Comparison of ENCODE assay signal across 10 cellular contexts in the genomic region with DNA sequence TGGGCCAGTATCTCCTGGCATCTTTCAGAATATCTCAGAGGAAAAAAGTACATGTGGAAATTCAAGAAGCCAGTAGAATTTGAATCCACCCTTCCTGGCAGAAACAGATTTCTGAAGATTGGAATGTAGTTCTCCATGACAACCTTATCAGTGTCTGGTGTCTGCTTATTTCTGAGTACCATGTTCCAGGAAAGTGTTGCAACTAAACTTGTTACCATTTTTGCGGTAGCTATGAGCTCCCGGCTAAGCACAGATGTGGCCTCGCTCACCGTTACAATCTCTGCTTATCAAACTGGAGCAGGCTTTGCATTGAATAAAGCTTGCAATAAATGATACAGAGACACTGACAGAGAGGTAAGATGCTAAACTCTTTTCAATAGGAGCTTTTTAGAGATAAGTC. TPM values are rescaled to one million over a fixed set of nuclear protein-coding genes. Genes with fewer than 3 reads are reported as not detected.
DNase-seq lines count a peak whose midpoint lies in the region; ATAC-seq, FAIRE-seq and TF ChIP-seq lines count a peak whose summit lies in the region.
"Had no signal": no experiment of that assay in that cellular context is flagged by ENCODE, and none has a peak within 500 bp of the region (broad histone marks: within the 10 kb centered on the region; RNA-seq: fewer than 3 reads in every experiment).

No MANE protein-coding gene starts in this region.

- DNase-seq in AG04449 (ENCODE audit: low read depth, low spot score) (peak; percentile 71), GM12878 (ENCODE audit: low read depth, low spot score) (no peak), left lung (no peak), head of caudate nucleus (no peak), pons (ENCODE audit: low spot score) (no peak)
- no peak for DNase-seq in stimulated activated CD4-positive, alpha-beta T cell treated with anti-CD3 and anti-CD28 coated beads, Interleukin-2, amount 100 ng/mL, for 24 hours
- DNase-seq: NCI-H1092 treated with DMSO at 0.1 percent for 48 hours, SHP77 treated with DMSO at 0.1 percent for 48 hours had no signal

- peak overlapping the region; percentile 91 for H2AFZ ChIP-seq in GM12878 (ENCODE audit: control insufficient read depth, low read depth, low read length)

- no TSS peak for BruUV-seq in GM12878 (replicated peaks; lab: Mats Ljungman, UMichigan)

- CTCF ChIA-PET in AG04449 (lab: Yijun Ruan, JAX), result interaction anchor here (0.7 to 5.5 kb wide), 11 partner anchors 10 to 462 kb away, joined by 3 to 54 read pairs (median 4); a partner anchor contains a TSS
- CTCF ChIA-PET in GM12878 (lab: Yijun Ruan, JAX), result interaction anchor here (0.5 to 13.4 kb wide), 26 partner anchors 8 to 412 kb away, joined by 3 to 158 read pairs (median 4); a partner anchor contains a TSS

- H3K4me1 ChIP-seq in GM12878 (ENCODE audit: control insufficient read depth, insufficient read depth, low read length) (peaks cover 10% of the 10 kb centered on the region), left lung (peaks cover 16 to 24% of the 10 kb centered on the region in 2 donors)

- SMC1A ChIA-PET in GM12878 (lab: Charles Lee; ENCODE audit: uncharacterized antibody, unreplicated experiment), result interaction anchor here (0.6 to 3.5 kb wide), 18 partner anchors 12 to 167 kb away, joined by 3 to 29 read pairs (median 4); a partner anchor contains a TSS

- no peak for TF ChIP-seq CTCF in AG04449 (IDR thresholded peaks at IDR 0.05; ENCODE audit: insufficient read depth, low read length, missing control alignments)
- TF ChIP-seq CTCF in GM12878 (IDR thresholded peaks at IDR 0.05 in 2 of 3, conservative IDR thresholded peaks at IDR 0.05 in 1 of 3; ENCODE audit: control insufficient read depth in 2 of 3, extremely low read depth in 1 of 3, insufficient read depth in 1 of 3, low read depth in 3 of 3, low read length in 3 of 3), result no peak
- no peak for TF ChIP-seq CTCF in left lung (IDR thresholded peaks at IDR 0.05)

- no peak for TF ChIP-seq RAD21 in GM12878 (IDR thresholded peaks at IDR 0.05; ENCODE audit: insufficient read depth, low read depth, low read length)

- no peak for TF ChIP-seq POLR2A in GM12878 (IDR thresholded peaks at IDR 0.05; ENCODE audit: low read depth, low read length)

- H3K4me3 ChIP-seq in AG04449 (ENCODE audit: low read depth, low read length) (no peak overlapping the region), GM12878 (no peak overlapping the region), left lung (no peak overlapping the region)

- intact Hi-C loops in GM12878 (cut with micrococcal nuclease; ENCODE audit: unreplicated experiment) (no loop called here), left lung (cut with DNase I) (no loop called here), head of caudate nucleus (cut with DNase I) (no loop called here)

- ATAC-seq in HG03354 (IDR thresholded peaks at IDR 0.05; ENCODE audit: poor library complexity, severe bottlenecking, unreplicated experiment) (peak; percentile 25), GM12878 (peak; percentile 57), left lung (peak; percentile 95), HG03095 (IDR thresholded peaks at IDR 0.05; ENCODE audit: unreplicated experiment) (no peak)

- no peak overlapping the region; the same call in 1 of the 2 replicates for H3K9ac ChIP-seq in GM12878 (ENCODE audit: control insufficient read depth, insufficient read depth, low read length)

- in situ Hi-C loops in GM12878 (cut with MboI), result no loop called here

- H3K9me3 ChIP-seq in GM12878 (replicated peaks; ENCODE audit: control insufficient read depth, insufficient read depth, low read length) (no peaks in the 10 kb centered on the region; the same call in 2 of the 3 replicates), left lung (no peaks in the 10 kb centered on the region)

- FAIRE-seq in GM12878 (lab: Jason Lieb, UNC), result peak; percentile 57

- no peaks in the 10 kb centered on the region for H3K79me2 ChIP-seq in GM12878 (ENCODE audit: control insufficient read depth, insufficient read depth, low read length)

- H3K27ac ChIP-seq in GM12878 (ENCODE audit: control insufficient read depth, insufficient read depth) (peak overlapping the region; percentile 9; the same call in 1 of the 2 replicates), left lung (peak overlapping the region; percentile 14 to 38)

- H3K4me2 ChIP-seq in GM12878 (ENCODE audit: control insufficient read depth, insufficient read depth), result peak overlapping the region; percentile 72

- TF ChIP-seq EP300 in GM12878 (IDR thresholded peaks at IDR 0.05; ENCODE audit: borderline replicate concordance in 1 of 2, control insufficient read depth in 1 of 2, low read depth in 2 of 2, low read length in 2 of 2), result no peak

- WGBS in GM12878 (ENCODE audit: insufficient coverage, insufficient replicate concordance, low lambda C conversion rate, missing lambda C conversion rate), result 74% methylated on average over 4 of the region's 4 CpGs

- RAD21 ChIA-PET in GM12878 (lab: Charles Lee; ENCODE audit: unreplicated experiment), result interaction anchor here (0.7 to 4.9 kb wide), 15 partner anchors 13 to 273 kb away, joined by 3 to 51 read pairs (median 3); a partner anchor contains a TSS

- H3K27me3 ChIP-seq in GM12878 (replicated peaks in 1 of 2; ENCODE audit: control insufficient read depth in 2 of 2, insufficient read depth in 2 of 2, low read length in 1 of 2), result no peaks in the 10 kb centered on the region
- H3K27me3 ChIP-seq in left lung, result no peaks in the 10 kb centered on the region

- POLR2A ChIA-PET in AG04449 (lab: Yijun Ruan, JAX) (no interaction called here), GM12878 (lab: Charles Lee) (interaction anchor here (0.6 to 2.1 kb wide), 7 partner anchors 13 to 468 kb away, joined by 3 to 15 read pairs (median 3); a partner anchor contains a TSS)

- H4K20me1 ChIP-seq in GM12878 (ENCODE audit: control insufficient read depth, insufficient read depth), result no peaks in the 10 kb centered on the region

- H3K36me3 ChIP-seq in GM12878 (ENCODE audit: control insufficient read depth in 2 of 2, insufficient read depth in 2 of 2, low read length in 1 of 2) (no peaks in the 10 kb centered on the region), left lung (no peaks in the 10 kb centered on the region)

TF ChIP-seq in GM12878, 131 proteins besides CTCF, POLR2A, EP300 and RAD21:
- TF ChIP-seq SRF (IDR thresholded peaks at IDR 0.05; ENCODE audit: low read depth in 2 of 2, low read length in 2 of 2), result no peak
- TF ChIP-seq SMAD1 (IDR thresholded peaks at IDR 0.05; ENCODE audit: low read depth, partially characterized antibody), result no peak
- TF ChIP-seq SMARCA5 (IDR thresholded peaks at IDR 0.05), result no peak
- TF ChIP-seq ATF7 (IDR thresholded peaks at IDR 0.05; ENCODE audit: low read depth), result no peak

RNA-seq across cellular contexts. Expression of a gene that starts 13.0 kb away (rescaled TPM):
- 388 and 403 TPM in 2 replicates for total RNA-seq in GM12878 (2013; cell fraction: nucleolus; rRNA removed)
- total RNA-seq in GM12878 (2014; rRNA removed) (61.6 and 62.7 TPM in 2 replicates), GM12878 (2014; rRNA removed; fragmentation: Illumina TruSeq; extraction: Trizol) (67.0 and 73.4 TPM in 2 replicates), GM12878 (2021) (72.6 and 76.2 TPM in 2 replicates), left lung (10 to 100 TPM; 37.7 to 67.8 TPM)
- polyA plus RNA-seq in GM12878 (2011; ENCODE audit: low read depth), result 18.8 TPM
- polyA plus RNA-seq in GM12878 (2011; rRNA removed) (63.8 and 94.8 TPM in 2 replicates), GM12878 (2014; fragmentation: Illumina TruSeq; extraction: Trizol) (38.8 and 46.4 TPM in 2 replicates), GM12878 (2014; fragmentation: Nextera tagmentation; extraction: Ambion mirVana) (10 to 100 TPM in 1 of 2 experiments, 1 to 10 TPM in 1; 7.5 to 10.9 TPM), GM12878 (2014; rRNA removed) (22.9 and 24.5 TPM in 2 replicates), GM12878 (2016; fragmentation: Nextera tagmentation; extraction: Ambion mirVana) (10 to 100 TPM; 44.0 to 50.2 TPM)
- 28.7 and 34.5 TPM in 2 replicates for polyA plus RNA-seq in GM12878 (2011; cell fraction: cytosol; rRNA removed)
- polyA plus RNA-seq in GM12878 (2011; cell fraction: nucleus; rRNA removed), result 76.6 and 81.8 TPM in 2 replicates
- polyA plus RNA-seq in GM12878 (2012), result 22.6 and 25.3 TPM in 2 replicates
- 414 and 473 TPM in 2 replicates for polyA minus RNA-seq in GM12878 (2011; rRNA and poly(A)+ RNA removed)
- polyA minus RNA-seq in GM12878 (2011; cell fraction: cytosol; rRNA and poly(A)+ RNA removed), result 61.3 and 85.0 TPM in 2 replicates
- polyA minus RNA-seq in GM12878 (2011; cell fraction: nucleus; rRNA and poly(A)+ RNA removed), result 370 and 490 TPM in 2 replicates
